In genomic region chr16:77993586-77993985, GRCh38 we compare ENCODE assay signal across 17 cellular contexts. TPM values are rescaled to one million over a fixed set of nuclear protein-coding genes. Genes with fewer than 3 reads are reported as not detected.
DNase-seq lines count a peak whose midpoint lies in the region; ATAC-seq, FAIRE-seq and TF ChIP-seq lines count a peak whose summit lies in the region.
"Had no signal": no experiment of that assay in that cellular context is flagged by ENCODE, and none has a peak within 500 bp of the region (broad histone marks: within the 10 kb centered on the region; RNA-seq: fewer than 3 reads in every experiment).

No MANE protein-coding gene starts in this region.

- no peak overlapping the region for H2AFZ ChIP-seq in Karpas-422 (ENCODE audit: low read length)

- H3K27me3 ChIP-seq in Karpas-422 (ENCODE audit: low read length) (no peaks in the 10 kb centered on the region; the same call in 1 of the 2 replicates), bronchial epithelial cell (ENCODE audit: control insufficient read depth, insufficient read depth, low read length) (no peaks in the 10 kb centered on the region), iPS-20b (ENCODE audit: insufficient read depth, low read length) (no peaks in the 10 kb centered on the region), thoracic aorta (replicated peaks; ENCODE audit: insufficient read depth) (no peaks in the 10 kb centered on the region)
- H3K27me3 ChIP-seq in CD4-positive, alpha-beta T cell (ENCODE audit: control insufficient read depth, insufficient read depth, low read length), result no peaks in the 10 kb centered on the region

- no peak for ATAC-seq in thoracic aorta (ENCODE audit: insufficient number of reproducible peaks, low FRiP score, low read depth)
- no peak for ATAC-seq in CD4-positive, alpha-beta T cell (ENCODE audit: poor library complexity)
- ATAC-seq in GM21526 (IDR thresholded peaks at IDR 0.05; ENCODE audit: low FRiP score, unreplicated experiment), result no peak
- ATAC-seq: naive thymus-derived CD8-positive, alpha-beta T cell had no signal

- H3K27me3 Mint-ChIP-seq in CD4-positive, alpha-beta T cell, result peaks cover 18% of the 10 kb centered on the region

- no peaks in the 10 kb centered on the region for H3K4me1 Mint-ChIP-seq in CD4-positive, alpha-beta T cell (ENCODE audit: low read depth)
- H3K4me1 Mint-ChIP-seq: immature natural killer cell; naive thymus-derived CD8-positive, alpha-beta T cell had no signal

- peaks cover 7% of the 10 kb centered on the region for H3K9me3 Mint-ChIP-seq in CD4-positive, alpha-beta T cell

- H3K9ac ChIP-seq in Karpas-422 (ENCODE audit: low read length) (no peak overlapping the region), iPS-20b (ENCODE audit: low read depth, low read length) (peak overlapping the region; percentile 58)
- H3K9ac ChIP-seq: KMS-11 had no signal

- no peaks in the 10 kb centered on the region for H3K79me2 ChIP-seq in Karpas-422 (ENCODE audit: low read length)

- no peaks in the 10 kb centered on the region; the same call in 1 of the 2 replicates for H3K9me3 ChIP-seq in Karpas-422 (ENCODE audit: low read length)
- peaks cover 36% of the 10 kb centered on the region for H3K9me3 ChIP-seq in iPS-20b (ENCODE audit: insufficient read depth, low read depth, low read length)
- peaks cover 9% of the 10 kb centered on the region for H3K9me3 ChIP-seq in thoracic aorta
- H3K9me3 ChIP-seq in CD4-positive, alpha-beta T cell (ENCODE audit: control insufficient read depth, low read length), result peaks cover 15% of the 10 kb centered on the region

- no peak overlapping the region for H3K27ac Mint-ChIP-seq in CD4-positive, alpha-beta T cell
- H3K27ac Mint-ChIP-seq: immature natural killer cell; naive thymus-derived CD8-positive, alpha-beta T cell had no signal

- intact Hi-C loops in CD4-positive, alpha-beta T cell (cut with DNase I, micrococcal nuclease), result no loop called here

- TF ChIP-seq CTCF in bronchial epithelial cell (IDR thresholded peaks at IDR 0.05; ENCODE audit: insufficient read depth, low read length, severe bottlenecking) (no peak), thoracic aorta (IDR thresholded peaks at IDR 0.05) (no peak)
- no peak for TF ChIP-seq CTCF in CD4-positive, alpha-beta T cell (IDR thresholded peaks at IDR 0.05)

- no peaks in the 10 kb centered on the region for H3K9me2 ChIP-seq in Karpas-422 (replicated peaks; ENCODE audit: insufficient read depth, low read length)

- H3K36me3 ChIP-seq in Karpas-422 (ENCODE audit: insufficient read depth, low read length) (no peaks in the 10 kb centered on the region), bronchial epithelial cell (ENCODE audit: control insufficient read depth, insufficient read depth, low read length) (no peaks in the 10 kb centered on the region), iPS-20b (ENCODE audit: insufficient read depth, low read depth, low read length) (0 out of 2 replicates have a peak, but pooled peaks cover 3% of the 10 kb centered on the region), thoracic aorta (no peaks in the 10 kb centered on the region)

- no peak for DNase-seq in Karpas-422
- DNase-seq in bronchial epithelial cell (ENCODE audit: low read depth), result peak; percentile 17
- DNase-seq in thoracic aorta (ENCODE audit: low spot score), result no peak
- no peak for DNase-seq in CD4-positive, alpha-beta T cell
- DNase-seq in hepatic stellate cell (ENCODE audit: low spot score), result no peak
- DNase-seq: activated CD4-positive, alpha-beta T cell treated with anti-CD3 and anti-CD28 coated beads, Interleukin-2, amount 50 U/mL, for 4 hours; activated gamma-delta T cell; caudate nucleus; erythroblast; immature natural killer cell; naive thymus-derived CD8-positive, alpha-beta T cell; NCI-H1694; RPMI8226 had no signal

- H3K4me1 ChIP-seq in Karpas-422 (ENCODE audit: low read length) (peaks cover 13% of the 10 kb centered on the region), iPS-20b (ENCODE audit: insufficient read depth, low read length) (peaks cover 23% of the 10 kb centered on the region), thoracic aorta (ENCODE audit: control insufficient read depth in 1 of 2, low read depth in 2 of 2) (peaks cover 3 to 28% of the 10 kb centered on the region in 2 donors)

- no peak overlapping the region for H3K4me3 Mint-ChIP-seq in CD4-positive, alpha-beta T cell
- H3K4me3 Mint-ChIP-seq: immature natural killer cell; naive thymus-derived CD8-positive, alpha-beta T cell had no signal

- no peaks in the 10 kb centered on the region for H3K36me3 Mint-ChIP-seq in CD4-positive, alpha-beta T cell (ENCODE audit: low read depth)
- H3K36me3 Mint-ChIP-seq: immature natural killer cell had no signal

- no peak overlapping the region for H3K4me3 ChIP-seq in Karpas-422 (ENCODE audit: low read length)
- no peak overlapping the region for H3K4me3 ChIP-seq in bronchial epithelial cell (ENCODE audit: low read depth, low read length)
- H3K4me3 ChIP-seq in iPS-20b (ENCODE audit: low read length), result peak overlapping the region; percentile 17; the same call in 1 of the 2 replicates
- H3K4me3 ChIP-seq in thoracic aorta, result peak overlapping the region; percentile 32

- no peaks in the 10 kb centered on the region for H4K20me1 ChIP-seq in Karpas-422 (ENCODE audit: insufficient read depth, low read depth, low read length)

- H3K4me2 ChIP-seq in Karpas-422 (ENCODE audit: low read depth, low read length, poor library complexity, severe bottlenecking), result peak overlapping the region; percentile 32
- H3K4me2 ChIP-seq: KMS-11 had no signal

- FAIRE-seq in bronchial epithelial cell (lab: Jason Lieb, UNC), result no peak

- CTCF ChIA-PET in CD4-positive, alpha-beta T cell (lab: Charles Lee), result no interaction called here

- no peak overlapping the region for H3K27ac ChIP-seq in Karpas-422 (ENCODE audit: low read length)
- peak overlapping the region; percentile 59 for H3K27ac ChIP-seq in iPS-20b (ENCODE audit: low read length)
- H3K27ac ChIP-seq in thoracic aorta, result peak overlapping the region; percentile 76 to 85
- no peak overlapping the region for H3K27ac ChIP-seq in CD4-positive, alpha-beta T cell (ENCODE audit: low read depth, low read length)
- H3K27ac ChIP-seq: KMS-11 had no signal

- POLR2A ChIA-PET in CD4-positive, alpha-beta T cell (lab: Charles Lee), result no interaction called here

RNA-seq across cellular contexts. Expression of gene CLEC3A, which starts 28.8 kb away (rescaled TPM):
- total RNA-seq in Karpas-422 (2014; rRNA removed; shearing (Covaris generic); ENCODE audit: low replicate concordance), result 0.47 TPM in 1 of 2 replicates, not detected in the other
- not detected in 2 replicates for total RNA-seq in bronchial epithelial cell
- not detected for total RNA-seq in thoracic aorta
- total RNA-seq in CD4-positive, alpha-beta T cell, result not detected
- total RNA-seq: naive thymus-derived CD8-positive, alpha-beta T cell; T-helper 2 cell treated with Interferon-gamma antibody and Interleukin-4, amounts not matched to agents 100 ng/mL and 5 ng/mL, for 36 hours had no signal

Comparison
In these comparisons a context has a peak if more than half of its experiments do, and no peak if none do; other contexts are left out.
1. H3K27ac ChIP-seq: peak in iPS-20b (single experiment) and thoracic aorta (2 of 2); none in Karpas-422 (single experiment) and CD4-positive, alpha-beta T cell (single experiment).
2. H3K4me3 ChIP-seq: peak in iPS-20b (single experiment) and thoracic aorta (single experiment); none in Karpas-422 (single experiment) and bronchial epithelial cell (single experiment).